In genomic region chr7:93205046-93205445, GRCh38 we compare ENCODE assay signal across 32 cellular contexts. TPM values are rescaled to one million over a fixed set of nuclear protein-coding genes. Genes with fewer than 3 reads are reported as not detected.
"Had no signal": no experiment of that assay in that cellular context is flagged by ENCODE, and none has a peak within 500 bp of the region (broad histone marks: within the 10 kb centered on the region; RNA-seq: fewer than 3 reads in every experiment).

No MANE protein-coding gene starts in this region.

- H3K9me3 ChIP-seq: lower lobe of right lung, neutrophil, ovary, right atrium auricular region, right lobe of liver, stomach, testis, thyroid gland, transverse colon, upper lobe of left lung, vagina had no signal

- H3K27ac ChIP-seq: lower lobe of right lung, neural progenitor cell, neutrophil, ovary, right atrium auricular region, right lobe of liver, stomach, testis, thyroid gland, transverse colon, upper lobe of left lung, vagina had no signal

- H2AFZ ChIP-seq: neural progenitor cell had no signal

- H3K4me1 ChIP-seq: lower lobe of right lung, neural progenitor cell, right atrium auricular region, right lobe of liver, testis, thyroid gland, upper lobe of left lung, vagina had no signal

- H3K4me1 Mint-ChIP-seq: mesothelial cell of epicardium; naive B cell; natural killer cell; nephron progenitor cell; neural progenitor cell; stimulated activated naive B cell treated with anti-CD40 and anti-IgM and Interleukin-4, amounts not matched to agents 10 μg/mL and 1 μg/mL and 100 μg/mL, for 72 hours had no signal

- H3K4me3 Mint-ChIP-seq: mesothelial cell of epicardium; naive B cell; natural killer cell; nephron progenitor cell; neural progenitor cell; stimulated activated naive B cell treated with anti-CD40 and anti-IgM and Interleukin-4, amounts not matched to agents 10 μg/mL and 1 μg/mL and 100 μg/mL, for 72 hours had no signal

- H3K9me3 Mint-ChIP-seq: mesothelial cell of epicardium; naive B cell; natural killer cell; nephron progenitor cell; neural progenitor cell; stimulated activated naive B cell treated with anti-CD40 and anti-IgM and Interleukin-4, amounts not matched to agents 10 μg/mL and 1 μg/mL and 100 μg/mL, for 72 hours had no signal

- H3K27me3 ChIP-seq: neutrophil, ovary, right atrium auricular region, right lobe of liver, stomach, testis, thyroid gland, transverse colon, upper lobe of left lung, vagina had no signal

- H3K4me2 ChIP-seq: neural progenitor cell, smooth muscle cell had no signal

- H3K4me3 ChIP-seq: lower lobe of right lung, neural progenitor cell, ovary, right atrium auricular region, right lobe of liver, smooth muscle cell, stomach, testis, thyroid gland, transverse colon, upper lobe of left lung, vagina had no signal

- H3K36me3 Mint-ChIP-seq: mesothelial cell of epicardium; naive B cell; natural killer cell; neural progenitor cell; stimulated activated naive B cell treated with anti-CD40 and anti-IgM and Interleukin-4, amounts not matched to agents 10 μg/mL and 1 μg/mL and 100 μg/mL, for 72 hours had no signal

- H3K27ac Mint-ChIP-seq: mesothelial cell of epicardium; naive B cell; natural killer cell; nephron progenitor cell; neural progenitor cell; progenitor cell of endocrine pancreas; stimulated activated naive B cell treated with anti-CD40 and anti-IgM and Interleukin-4, amounts not matched to agents 10 μg/mL and 1 μg/mL and 100 μg/mL, for 72 hours had no signal

- H3K36me3 ChIP-seq: lower lobe of right lung, neural progenitor cell, neutrophil, ovary, right atrium auricular region, right lobe of liver, stomach, thyroid gland, transverse colon, upper lobe of left lung, vagina had no signal

- DNase-seq: hippocampal formation; kidney glomerular epithelial cell; left cardiac atrium; lower lobe of right lung; mesendoderm; naive B cell; natural killer cell; nephron progenitor cell; occipital lobe; ovary; right lobe of liver; stimulated activated CD4-positive, alpha-beta T cell treated with anti-CD3 and anti-CD28 coated beads, Interleukin-2, amount 100 ng/mL, for 24 hours; stimulated activated CD4-positive, alpha-beta T cell treated with anti-CD3 and anti-CD28 coated beads, Interleukin-4, amount 100 ng/mL, for 1 hour; stimulated activated naive B cell treated with anti-CD40 and anti-IgM and Interleukin-4, amounts not matched to agents 10 μg/mL and 1 μg/mL and 100 μg/mL, for 72 hours; stimulated activated naive CD8-positive, alpha-beta T cell treated with anti-CD3 and anti-CD28 coated beads, Interleukin-15, Interleukin-2, amounts not matched to agents 100 U/mL and 50 U/mL, for 24 hours; stomach; testis; thyroid gland; transverse colon; upper lobe of left lung had no signal

RNA-seq across cellular contexts. Expression of gene HEPACAM2, which starts 21.2 kb away (rescaled TPM):
- total RNA-seq: left cardiac atrium, left lobe of liver, mesothelial cell of epicardium, mononuclear cell, natural killer cell, occipital lobe, ovary, right lobe of liver, skeletal muscle tissue, smooth muscle cell, vagina had no signal
- polyA plus RNA-seq: keratinocyte, liver, ovary, smooth muscle cell had no signal

RNA-seq across cellular contexts. Expression of gene SAMD9L, which starts 56.9 kb away (rescaled TPM):
- total RNA-seq: progenitor cell of endocrine pancreas had no signal
